Comparison of ENCODE assay signal across 1 cellular context in the genomic region with DNA sequence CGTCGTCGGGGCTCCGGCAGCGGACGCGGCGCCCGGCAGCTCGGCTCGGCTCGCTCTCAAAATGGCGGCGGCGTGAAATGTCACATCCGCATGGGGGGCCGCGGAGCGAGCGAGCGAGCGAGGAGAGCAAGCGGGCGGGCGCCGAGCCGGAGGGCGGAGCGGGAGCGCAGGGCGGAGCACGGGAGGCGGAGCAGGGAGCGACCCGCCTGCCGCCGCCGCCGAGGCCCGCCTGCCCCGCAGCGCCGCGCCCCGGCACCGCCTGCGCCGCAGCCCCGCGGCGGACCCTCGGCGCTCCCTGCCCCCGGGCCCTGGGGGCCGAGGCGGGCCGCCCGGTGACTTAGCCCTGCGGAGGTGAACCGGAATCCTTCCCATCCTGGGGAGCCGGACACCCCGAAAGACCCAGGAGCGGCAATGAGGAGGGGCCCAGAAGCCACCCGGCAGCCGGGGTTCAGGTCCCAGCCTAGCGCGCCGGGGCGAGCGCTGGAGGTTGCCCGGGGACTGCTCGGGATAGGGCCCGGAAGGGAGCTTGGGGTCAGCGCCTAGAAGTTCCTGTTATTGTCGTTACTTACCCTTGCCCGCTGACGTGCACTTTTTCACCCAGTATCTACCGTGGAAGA.
TF ChIP-seq lines count a peak whose summit lies in the region.

A gene (minus strand): TSS at position 82 of the 617 bp plus-strand sequence. CDS start 621 bp downstream, outside the sequence.

TF ChIP-seq in Ishikawa, 13 proteins besides CTCF, POLR2A, EP300 and RAD21 (continued from another document):
- peak; percentile 52; the same call in 1 of the 2 replicates for TF ChIP-seq ZBTB7A (IDR thresholded peaks at IDR 0.05; ENCODE audit: low read depth)
- 0 out of 2 replicates have a peak, but pooled peaks have one; percentile 23 for TF ChIP-seq TEAD4 (IDR thresholded peaks at IDR 0.05)
- TF ChIP-seq, protein P1, sequence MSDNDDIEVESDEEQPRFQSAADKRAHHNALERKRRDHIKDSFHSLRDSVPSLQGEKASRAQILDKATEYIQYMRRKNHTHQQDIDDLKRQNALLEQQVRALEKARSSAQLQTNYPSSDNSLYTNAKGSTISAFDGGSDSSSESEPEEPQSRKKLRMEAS (IDR thresholded peaks at IDR 0.05) = peak; percentile 37; the same call in 1 of the 2 replicates
- no peak for TF ChIP-seq EGR1 (IDR thresholded peaks at IDR 0.05)
- TF ChIP-seq TAF1 (IDR thresholded peaks at IDR 0.05; ENCODE audit: low read depth) = peak; percentile 75; the same call in 1 of the 2 replicates
